Comparison of ENCODE assay signal across 11 cellular contexts in the genomic region with DNA sequence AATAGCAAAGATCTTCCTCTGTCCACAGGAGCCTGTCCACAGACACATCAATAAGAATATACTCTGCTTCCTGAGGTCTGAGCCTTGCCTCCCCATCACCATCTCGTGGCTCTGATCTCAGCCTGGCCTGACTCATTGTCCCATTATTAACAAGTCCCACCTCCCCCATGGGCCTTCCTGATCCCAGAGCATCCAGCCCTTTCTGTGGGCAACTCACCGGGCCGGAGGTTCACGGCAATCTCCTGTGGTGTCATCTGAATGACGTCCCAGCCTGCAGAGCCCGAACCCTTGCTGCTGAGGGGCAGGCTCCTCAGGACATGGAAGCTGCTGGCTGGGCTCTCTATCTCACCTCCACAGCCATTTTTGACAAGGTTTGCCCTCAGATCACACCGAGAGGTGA. TPM values are rescaled to one million over a fixed set of nuclear protein-coding genes. Genes with fewer than 3 reads are reported as not detected.
A peak's percentile ranks its signal among the peaks of the same experiment; 100 is the strongest.
DNase-seq lines count a peak whose midpoint lies in the region; ATAC-seq and TF ChIP-seq lines count a peak whose summit lies in the region.
"Had no signal": no experiment of that assay in that cellular context is flagged by ENCODE, and none has a peak within 500 bp of the region (broad histone marks: within the 10 kb centered on the region; RNA-seq: fewer than 3 reads in every experiment).

No MANE protein-coding gene starts in this region.

- H3K9me2 ChIP-seq in GM23338 (ENCODE audit: insufficient read depth): no peaks in the 10 kb centered on the region
- H3K9me2 ChIP-seq in hepatocyte (replicated peaks; ENCODE audit: insufficient read depth): no peaks in the 10 kb centered on the region

- no peak for TF ChIP-seq CTCF in GM23338 (conservative IDR thresholded peaks at IDR 0.05; ENCODE audit: low read depth in 2 of 2)
- TF ChIP-seq CTCF in astrocyte of the cerebellum (IDR thresholded peaks at IDR 0.05; ENCODE audit: low read depth, low read length, missing control alignments): no peak
- TF ChIP-seq CTCF in hepatocyte (IDR thresholded peaks at IDR 0.05; ENCODE audit: poor library complexity): no peak

- peaks cover 7% of the 10 kb centered on the region; the same call in 1 of the 2 replicates for H3K4me1 ChIP-seq in GM23338 (ENCODE audit: insufficient read depth)
- peaks cover 12% of the 10 kb centered on the region for H3K4me1 ChIP-seq in hepatocyte (ENCODE audit: insufficient read depth)

- H3K4me2 ChIP-seq in GM23338 (no peak overlapping the region), hepatocyte (no peak overlapping the region)

- H3K9me3 Mint-ChIP-seq in GM23338: no peaks in the 10 kb centered on the region
- H3K9me3 Mint-ChIP-seq: memory B cell had no signal

- peak overlapping the region; percentile 4 for H3K27ac Mint-ChIP-seq in GM23338
- H3K27ac Mint-ChIP-seq: memory B cell had no signal

- WGBS in hepatocyte (ENCODE audit: low lambda C conversion rate, missing lambda C conversion rate): 71% methylated on average over 7 of the region's 7 CpGs

- peaks cover 2% of the 10 kb centered on the region for H3K27me3 Mint-ChIP-seq in GM23338 (ENCODE audit: insufficient read depth, low read depth, poor library complexity)

- no peak overlapping the region for H3K4me3 ChIP-seq in GM23338
- H3K4me3 ChIP-seq in astrocyte of the cerebellum (ENCODE audit: low read depth, low read length): no peak overlapping the region
- no peak overlapping the region for H3K4me3 ChIP-seq in hepatocyte
- H3K4me3 ChIP-seq in skin epidermis: no peak overlapping the region

- ATAC-seq in GM23338 (peak; percentile 81), GM18511 (IDR thresholded peaks at IDR 0.05; ENCODE audit: unreplicated experiment) (no peak)

- no peaks in the 10 kb centered on the region for H3K27me3 ChIP-seq in GM23338 (ENCODE audit: insufficient read depth)
- no peaks in the 10 kb centered on the region for H3K27me3 ChIP-seq in hepatocyte

- H3F3A ChIP-seq in GM23338 (replicated peaks; ENCODE audit: low read depth): no peaks in the 10 kb centered on the region

- H3K79me2 ChIP-seq in GM23338 (replicated peaks; ENCODE audit: insufficient read depth) (peaks cover 99% of the 10 kb centered on the region), hepatocyte (peaks cover 8% of the 10 kb centered on the region)

- H3K4me3 Mint-ChIP-seq in GM23338: no peak overlapping the region
- H3K4me3 Mint-ChIP-seq: memory B cell had no signal

- H2AFZ ChIP-seq in GM23338: no peak overlapping the region
- H2AFZ ChIP-seq in hepatocyte: no peak overlapping the region

- H3K27ac ChIP-seq in GM23338 (ENCODE audit: low read depth) (no peak overlapping the region), hepatocyte (peak overlapping the region; percentile 42), skin epidermis (peak overlapping the region in 11 of 21 experiments; percentile 4 to 77 (median 71))

- peaks cover 46% of the 10 kb centered on the region for H3K36me3 Mint-ChIP-seq in GM23338 (ENCODE audit: low read depth)
- H3K36me3 Mint-ChIP-seq: memory B cell had no signal

- peaks cover 18% of the 10 kb centered on the region for H3K4me1 Mint-ChIP-seq in GM23338
- H3K4me1 Mint-ChIP-seq: memory B cell had no signal

- H3K36me3 ChIP-seq in GM23338 (ENCODE audit: insufficient read depth) (peaks cover 6% of the 10 kb centered on the region), hepatocyte (replicated peaks; ENCODE audit: insufficient read depth, low read depth) (no peaks in the 10 kb centered on the region)

- no peaks in the 10 kb centered on the region for H3K9me3 ChIP-seq in hepatocyte (ENCODE audit: low read depth)

- in situ Hi-C loops in astrocyte of the cerebellum (cut with HindIII; ENCODE audit: low sequenced_read_pairs): no loop called here

- H4K20me1 ChIP-seq in GM23338 (replicated peaks; ENCODE audit: insufficient read depth) (peaks cover 34% of the 10 kb centered on the region), hepatocyte (ENCODE audit: insufficient read depth, poor library complexity, severe bottlenecking) (no peaks in the 10 kb centered on the region)

- DNase-seq in GM23338 (ENCODE audit: low spot score) (no peak), astrocyte of the cerebellum (ENCODE audit: low read depth) (peak; percentile 44), hepatocyte (ENCODE audit: low spot score) (peak; percentile 26), NCI-H1048 (lab: John Stamatoyannopoulos, UW) (no peak), amygdala (lab: John Stamatoyannopoulos, UW) (no peak), midbrain (lab: John Stamatoyannopoulos, UW) (no peak)
- DNase-seq: DMS 273 treated with DMSO at 0.1 percent for 48 hours, NCI-H446 had no signal

TF ChIP-seq in GM23338, 12 proteins besides CTCF, POLR2A, EP300 and RAD21:
- TF ChIP-seq, protein P1, sequence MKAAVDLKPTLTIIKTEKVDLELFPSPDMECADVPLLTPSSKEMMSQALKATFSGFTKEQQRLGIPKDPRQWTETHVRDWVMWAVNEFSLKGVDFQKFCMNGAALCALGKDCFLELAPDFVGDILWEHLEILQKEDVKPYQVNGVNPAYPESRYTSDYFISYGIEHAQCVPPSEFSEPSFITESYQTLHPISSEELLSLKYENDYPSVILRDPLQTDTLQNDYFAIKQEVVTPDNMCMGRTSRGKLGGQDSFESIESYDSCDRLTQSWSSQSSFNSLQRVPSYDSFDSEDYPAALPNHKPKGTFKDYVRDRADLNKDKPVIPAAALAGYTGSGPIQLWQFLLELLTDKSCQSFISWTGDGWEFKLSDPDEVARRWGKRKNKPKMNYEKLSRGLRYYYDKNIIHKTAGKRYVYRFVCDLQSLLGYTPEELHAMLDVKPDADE (IDR thresholded peaks at IDR 0.05): no peak
- peak; percentile 33; the same call in 1 of the 2 replicates for TF ChIP-seq ZNF331 (CRISPR knock-in tag; IDR thresholded peaks at IDR 0.05; ENCODE audit: low read depth)

RNA-seq across cellular contexts. Expression of a gene that starts 28.1 kb away (rescaled TPM):
- 242 and 269 TPM in 2 replicates for total RNA-seq in GM23338 (2014; rRNA removed; shearing (Covaris generic))
- polyA plus RNA-seq in GM23338 (2016; fragmentation: Nextera tagmentation; extraction: Ambion mirVana) (63.6 and 68.2 TPM in 2 replicates), hepatocyte (103 and 113 TPM in 2 replicates)
- 97.0 and 109 TPM in 2 replicates for total RNA-seq in hepatocyte

Comparison
In these comparisons a context has a peak if more than half of its experiments do, and no peak if none do; other contexts are left out.
1. DNase-seq: peak in astrocyte of the cerebellum (single experiment) and hepatocyte (single experiment); none in GM23338 (single experiment), NCI-H1048 (single experiment), amygdala (0 of 56) and midbrain (single experiment).